18 cellular contexts compared by ENCODE assay signal in genomic region chr15:28901987-28902745, GRCh38. TPM values are rescaled to one million over a fixed set of nuclear protein-coding genes. Genes with fewer than 3 reads are reported as not detected.
A peak's percentile ranks its signal among the peaks of the same experiment; 100 is the strongest.
DNase-seq lines count a peak whose midpoint lies in the region; ATAC-seq and TF ChIP-seq lines count a peak whose summit lies in the region.
"Had no signal": no experiment of that assay in that cellular context is flagged by ENCODE, and none has a peak within 500 bp of the region (broad histone marks: within the 10 kb centered on the region; RNA-seq: fewer than 3 reads in every experiment).

No MANE protein-coding gene starts in this region.

- H3K9me3 Mint-ChIP-seq in naive thymus-derived CD8-positive, alpha-beta T cell, result no peaks in the 10 kb centered on the region
- no peaks in the 10 kb centered on the region for H3K9me3 Mint-ChIP-seq in activated CD4-positive, alpha-beta memory T cell treated with anti-CD3 and anti-CD28 coated beads, Interleukin-2, amount 10 ng/mL, durations not matched to agents 7 days and 5 days
- H3K9me3 Mint-ChIP-seq: activated B cell treated with CpG ODN at 0.5 μM for 24 hours; activated T-helper 2 cell treated with anti-CD3 and anti-CD28 coated beads, Interferon-gamma antibody, Interleukin-2, Interleukin-4, amounts not matched to agents 10 μg/mL and 5 μg/mL and 100 μg/mL, durations not matched to agents 14 hours and 24 hours and 36 hours; natural killer cell treated with Interleukin-12 subunit alpha and Interleukin-12 subunit beta and Interleukin-15 and Interleukin-18, amount 100 ng/mL, for 72 hours had no signal

- TF ChIP-seq RAD21 in Ishikawa (IDR thresholded peaks at IDR 0.05; ENCODE audit: low read depth), result peak; percentile 8; the same call in 1 of the 2 replicates

- DNase-seq in GM06990 (ENCODE audit: extremely low read depth, insufficient read length) (no peak), astrocyte of the cerebellum (ENCODE audit: low read depth) (no peak), NCI-H2171 treated with DMSO at 0.1 percent for 48 hours (lab: John Stamatoyannopoulos, UW) (no peak)
- DNase-seq in naive thymus-derived CD8-positive, alpha-beta T cell, result no peak
- DNase-seq in activated CD4-positive, alpha-beta memory T cell treated with anti-CD3 and anti-CD28 coated beads, Interleukin-2, amount 10 ng/mL, durations not matched to agents 7 days and 5 days, result no peak
- DNase-seq: activated B cell treated with CpG ODN at 0.5 μM for 24 hours, kidney, NCI-H2227 treated with DMSO at 0.1 percent for 48 hours, SHP77 treated with DMSO at 0.1 percent for 48 hours had no signal

- in situ Hi-C loops in astrocyte of the cerebellum (cut with HindIII; ENCODE audit: low sequenced_read_pairs), result no loop called here

- peak overlapping the region in 6 of 10 donors; percentile 25 to 52 (median 40) for H3K4me3 Mint-ChIP-seq in naive thymus-derived CD8-positive, alpha-beta T cell
- no peak overlapping the region for H3K4me3 Mint-ChIP-seq in activated CD4-positive, alpha-beta memory T cell treated with anti-CD3 and anti-CD28 coated beads, Interleukin-2, amount 10 ng/mL, durations not matched to agents 7 days and 5 days
- H3K4me3 Mint-ChIP-seq: activated B cell treated with CpG ODN at 0.5 μM for 24 hours; natural killer cell treated with Interleukin-12 subunit alpha and Interleukin-12 subunit beta and Interleukin-15 and Interleukin-18, amount 100 ng/mL, for 72 hours had no signal

- TF ChIP-seq CTCF in GM06990 (IDR thresholded peaks at IDR 0.05; ENCODE audit: insufficient read depth, low read length, poor library complexity, severe bottlenecking) (peak; percentile 5), astrocyte of the cerebellum (IDR thresholded peaks at IDR 0.05; ENCODE audit: low read depth, low read length, missing control alignments) (peak; percentile 32)

- no peaks in the 10 kb centered on the region; the same call in 1 of the 2 replicates for H3K27me3 ChIP-seq in GM06990 (replicated peaks; ENCODE audit: control insufficient read depth, insufficient read depth, low read length)
- H3K27me3 ChIP-seq: tibial nerve had no signal

- H3K4me3 ChIP-seq in GM06990 (replicated peaks; ENCODE audit: low read depth, low read length) (no peak overlapping the region), astrocyte of the cerebellum (ENCODE audit: low read depth, low read length) (no peak overlapping the region)
- H3K4me3 ChIP-seq: tibial nerve had no signal

- peak overlapping the region in 9 of 10 donors; percentile 22 to 91 (median 76) for H3K27ac Mint-ChIP-seq in naive thymus-derived CD8-positive, alpha-beta T cell
- H3K27ac Mint-ChIP-seq in activated CD4-positive, alpha-beta memory T cell treated with anti-CD3 and anti-CD28 coated beads, Interleukin-2, amount 10 ng/mL, durations not matched to agents 7 days and 5 days, result no peak overlapping the region
- H3K27ac Mint-ChIP-seq: activated B cell treated with CpG ODN at 0.5 μM for 24 hours; activated T-helper 2 cell treated with anti-CD3 and anti-CD28 coated beads, Interferon-gamma antibody, Interleukin-2, Interleukin-4, amounts not matched to agents 10 μg/mL and 5 μg/mL and 100 μg/mL, durations not matched to agents 14 hours and 24 hours and 36 hours; natural killer cell treated with Interleukin-12 subunit alpha and Interleukin-12 subunit beta and Interleukin-15 and Interleukin-18, amount 100 ng/mL, for 72 hours had no signal

- H3K4me1 Mint-ChIP-seq in naive thymus-derived CD8-positive, alpha-beta T cell, result peaks cover 55 to 95% (median 89%) of the 10 kb centered on the region in 4 donors
- H3K4me1 Mint-ChIP-seq in activated CD4-positive, alpha-beta memory T cell treated with anti-CD3 and anti-CD28 coated beads, Interleukin-2, amount 10 ng/mL, durations not matched to agents 7 days and 5 days, result no peaks in the 10 kb centered on the region
- H3K4me1 Mint-ChIP-seq: activated B cell treated with CpG ODN at 0.5 μM for 24 hours had no signal

- H3K36me3 Mint-ChIP-seq in naive thymus-derived CD8-positive, alpha-beta T cell, result peaks cover 0 to 5% (median 3%) of the 10 kb centered on the region in 3 donors
- no peaks in the 10 kb centered on the region for H3K36me3 Mint-ChIP-seq in activated CD4-positive, alpha-beta memory T cell treated with anti-CD3 and anti-CD28 coated beads, Interleukin-2, amount 10 ng/mL, durations not matched to agents 7 days and 5 days (ENCODE audit: low read depth)
- H3K36me3 Mint-ChIP-seq: natural killer cell treated with Interleukin-12 subunit alpha and Interleukin-12 subunit beta and Interleukin-15 and Interleukin-18, amount 100 ng/mL, for 72 hours had no signal

- H3K27me3 Mint-ChIP-seq in naive thymus-derived CD8-positive, alpha-beta T cell, result no peaks in the 10 kb centered on the region
- H3K27me3 Mint-ChIP-seq in activated CD4-positive, alpha-beta memory T cell treated with anti-CD3 and anti-CD28 coated beads, Interleukin-2, amount 10 ng/mL, durations not matched to agents 7 days and 5 days, result no peaks in the 10 kb centered on the region
- H3K27me3 Mint-ChIP-seq: activated B cell treated with CpG ODN at 0.5 μM for 24 hours; natural killer cell treated with Interleukin-12 subunit alpha and Interleukin-12 subunit beta and Interleukin-15 and Interleukin-18, amount 100 ng/mL, for 72 hours had no signal

- POLR2A ChIA-PET in naive thymus-derived CD8-positive, alpha-beta T cell (lab: Charles Lee), result interaction anchor here (1.2 to 2.9 kb wide), 5 partner anchors 10 to 33 kb away, joined by 3 to 12 read pairs (median 4); no protein-coding TSS in a partner anchor
- POLR2A ChIA-PET in activated CD4-positive, alpha-beta memory T cell treated with anti-CD3 and anti-CD28 coated beads, Interleukin-2, amount 10 ng/mL, durations not matched to agents 7 days and 5 days (lab: Charles Lee), result no interaction called here

- H3K36me3 ChIP-seq in GM06990 (ENCODE audit: control insufficient read depth, insufficient read depth, low read length), result no peaks in the 10 kb centered on the region
- H3K36me3 ChIP-seq: tibial nerve had no signal

- CTCF ChIA-PET in activated CD4-positive, alpha-beta memory T cell treated with anti-CD3 and anti-CD28 coated beads, Interleukin-2, amount 10 ng/mL, durations not matched to agents 7 days and 5 days (lab: Charles Lee), result no interaction called here

- no peak for ATAC-seq in naive thymus-derived CD8-positive, alpha-beta T cell
- no peak for ATAC-seq in GM21390 (IDR thresholded peaks at IDR 0.05; ENCODE audit: unreplicated experiment)
- ATAC-seq in HG03159 (IDR thresholded peaks at IDR 0.05; ENCODE audit: unreplicated experiment), result no peak
- ATAC-seq: natural killer cell treated with Interleukin-12 subunit alpha and Interleukin-12 subunit beta and Interleukin-15 and Interleukin-18, amount 100 ng/mL, for 72 hours had no signal

- no peak for TF ChIP-seq EP300 in Ishikawa (IDR thresholded peaks at IDR 0.05; ENCODE audit: borderline replicate concordance)

TF ChIP-seq in Ishikawa, 13 proteins besides CTCF, POLR2A, EP300 and RAD21 (continues in another document):
- TF ChIP-seq ZBTB7A (IDR thresholded peaks at IDR 0.05; ENCODE audit: low read depth) (no peak), REST (IDR thresholded peaks at IDR 0.05; ENCODE audit: low read depth) (no peak), MAX (IDR thresholded peaks at IDR 0.05) (no peak), CEBPB (IDR thresholded peaks at IDR 0.05) (no peak), EGR1 (IDR thresholded peaks at IDR 0.05) (no peak), FOXM1 (IDR thresholded peaks at IDR 0.05; ENCODE audit: borderline replicate concordance, low read depth) (no peak), NFIC (IDR thresholded peaks at IDR 0.05) (no peak), CREB1 (IDR thresholded peaks at IDR 0.05; ENCODE audit: low read depth) (no peak), YY1 (IDR thresholded peaks at IDR 0.05; ENCODE audit: low read depth) (no peak), TAF1 (IDR thresholded peaks at IDR 0.05; ENCODE audit: low read depth) (no peak), TEAD4 (IDR thresholded peaks at IDR 0.05) (no peak), TCF12 (IDR thresholded peaks at IDR 0.05; ENCODE audit: low read depth) (no peak)

RNA-seq across cellular contexts. Expression of gene APBA2, which starts 16.4 kb away (rescaled TPM):
- 100 to 1,000 TPM; 206 to 216 TPM for total RNA-seq in naive thymus-derived CD8-positive, alpha-beta T cell
- 100 to 1,000 TPM in 1 of 3 donors, 10 to 100 TPM in 2; 75.5 to 164 (median 95.1) TPM for polyA plus RNA-seq in naive thymus-derived CD8-positive, alpha-beta T cell
- under 1 TPM; 0.81 to 0.93 TPM for total RNA-seq in activated CD4-positive, alpha-beta memory T cell treated with anti-CD3 and anti-CD28 coated beads, Interleukin-2, amount 10 ng/mL, durations not matched to agents 7 days and 5 days
- total RNA-seq: activated B cell treated with CpG ODN at 0.5 μM for 24 hours, LHCN-M2 had no signal

RNA-seq across cellular contexts. Expression of gene GOLGA6L7, which starts 53.7 kb away (rescaled TPM):
- total RNA-seq in naive thymus-derived CD8-positive, alpha-beta T cell, result not detected
- not detected for polyA plus RNA-seq in naive thymus-derived CD8-positive, alpha-beta T cell
- not detected for total RNA-seq in activated CD4-positive, alpha-beta memory T cell treated with anti-CD3 and anti-CD28 coated beads, Interleukin-2, amount 10 ng/mL, durations not matched to agents 7 days and 5 days
- total RNA-seq: activated B cell treated with CpG ODN at 0.5 μM for 24 hours; activated T-helper 2 cell treated with anti-CD3 and anti-CD28 coated beads, Interferon-gamma antibody, Interleukin-2, Interleukin-4, amounts not matched to agents 10 μg/mL and 5 μg/mL and 100 μg/mL, durations not matched to agents 14 hours and 24 hours and 36 hours; fibroblast of lung; kidney; LHCN-M2; natural killer cell treated with Interleukin-12 subunit alpha and Interleukin-12 subunit beta and Interleukin-15 and Interleukin-18, amount 100 ng/mL, for 72 hours; skeletal muscle tissue; tibial nerve had no signal
- polyA plus RNA-seq: fibroblast of lung had no signal

Comparison
In these comparisons a context has a peak if more than half of its experiments do, and no peak if none do; other contexts are left out.
1. RNA of gene APBA2, which starts 16.4 kb away (total RNA-seq): 206 to 216 TPM in naive thymus-derived CD8-positive, alpha-beta T cell; 0.81 to 0.93 TPM in activated CD4-positive, alpha-beta memory T cell treated with anti-CD3 and anti-CD28 coated beads, Interleukin-2, amount 10 ng/mL, durations not matched to agents 7 days and 5 days; every median in the first group is over 100 times any median in the second.